In genomic region chr20:504632-505075, GRCh38 we compare ENCODE assay signal across 1 cellular context.
A peak's percentile ranks its signal among the peaks of the same experiment; 100 is the strongest.
TF ChIP-seq lines count a peak whose summit lies in the region.

No MANE protein-coding gene starts in this region.

TF ChIP-seq in HepG2, 621 proteins besides CTCF, POLR2A, EP300 and RAD21 (continued from another document and continues in another):
- no peak for TF ChIP-seq GRHL1 (CRISPR knock-in tag; conservative IDR thresholded peaks at IDR 0.05)
- TF ChIP-seq ZNF331 (CRISPR knock-in tag; IDR thresholded peaks at IDR 0.05) = peak; percentile 54; the same call in 1 of the 2 replicates
- no peak for TF ChIP-seq ZFP36L2 (CRISPR knock-in tag; IDR thresholded peaks at IDR 0.05)
- TF ChIP-seq ZNF670 (CRISPR knock-in tag; IDR thresholded peaks at IDR 0.05; ENCODE audit: borderline replicate concordance) = 0 out of 2 replicates have a peak, but pooled peaks have one; percentile 15
- no peak for TF ChIP-seq ZFP36L1 (CRISPR knock-in tag; IDR thresholded peaks at IDR 0.05)
- no peak for TF ChIP-seq ZNF451 (CRISPR knock-in tag; IDR thresholded peaks at IDR 0.05)
- TF ChIP-seq SP140L (CRISPR knock-in tag; IDR thresholded peaks at IDR 0.05; ENCODE audit: borderline replicate concordance) = no peak
- TF ChIP-seq ZSCAN22 (CRISPR knock-in tag; IDR thresholded peaks at IDR 0.05) = no peak
- TF ChIP-seq KLF16 (CRISPR knock-in tag; IDR thresholded peaks at IDR 0.05) = 0 out of 4 replicates have a peak, but pooled peaks of 1 of the 2 experiments have one; percentile 32
- TF ChIP-seq ZNF318 (CRISPR knock-in tag; IDR thresholded peaks at IDR 0.05) = no peak
- peak; percentile 82 for TF ChIP-seq HNF4A (CRISPR knock-in tag; IDR thresholded peaks at IDR 0.05)
- no peak for TF ChIP-seq SSRP1 (CRISPR knock-in tag; IDR thresholded peaks at IDR 0.05)
- TF ChIP-seq RFX5 (IDR thresholded peaks at IDR 0.05; ENCODE audit: low read depth, low read length) = no peak
- TF ChIP-seq ZFP62 (CRISPR knock-in tag; IDR thresholded peaks at IDR 0.05) = no peak
- TF ChIP-seq PRPF4 (IDR thresholded peaks at IDR 0.05; ENCODE audit: low read depth, low read length, poor library complexity, severe bottlenecking) = no peak
- TF ChIP-seq SMARCC2 (IDR thresholded peaks at IDR 0.05) = 0 out of 2 replicates have a peak, but pooled peaks have one; percentile 41
- no peak for TF ChIP-seq DNMT1 (CRISPR knock-in tag; IDR thresholded peaks at IDR 0.05)
- TF ChIP-seq SIN3B (IDR thresholded peaks at IDR 0.05; ENCODE audit: low read length) = no peak
- TF ChIP-seq MAZ (IDR thresholded peaks at IDR 0.05; ENCODE audit: borderline replicate concordance, low read depth, low read length) = no peak
- no peak for TF ChIP-seq MAZ (CRISPR knock-in tag; IDR thresholded peaks at IDR 0.05; ENCODE audit: low read depth)
- TF ChIP-seq NFYB (CRISPR knock-in tag; IDR thresholded peaks at IDR 0.05) = no peak
- no peak for TF ChIP-seq ZNF230 (CRISPR knock-in tag; IDR thresholded peaks at IDR 0.05)
- TF ChIP-seq ZNF329 (CRISPR knock-in tag; IDR thresholded peaks at IDR 0.05; ENCODE audit: low read depth) = no peak
- TF ChIP-seq LBX2 (CRISPR knock-in tag; IDR thresholded peaks at IDR 0.05; ENCODE audit: borderline replicate concordance) = no peak
- TF ChIP-seq TCF12 (IDR thresholded peaks at IDR 0.05) = no peak
- TF ChIP-seq TCF12 (CRISPR knock-in tag; IDR thresholded peaks at IDR 0.05) = no peak
- TF ChIP-seq, protein P1, sequence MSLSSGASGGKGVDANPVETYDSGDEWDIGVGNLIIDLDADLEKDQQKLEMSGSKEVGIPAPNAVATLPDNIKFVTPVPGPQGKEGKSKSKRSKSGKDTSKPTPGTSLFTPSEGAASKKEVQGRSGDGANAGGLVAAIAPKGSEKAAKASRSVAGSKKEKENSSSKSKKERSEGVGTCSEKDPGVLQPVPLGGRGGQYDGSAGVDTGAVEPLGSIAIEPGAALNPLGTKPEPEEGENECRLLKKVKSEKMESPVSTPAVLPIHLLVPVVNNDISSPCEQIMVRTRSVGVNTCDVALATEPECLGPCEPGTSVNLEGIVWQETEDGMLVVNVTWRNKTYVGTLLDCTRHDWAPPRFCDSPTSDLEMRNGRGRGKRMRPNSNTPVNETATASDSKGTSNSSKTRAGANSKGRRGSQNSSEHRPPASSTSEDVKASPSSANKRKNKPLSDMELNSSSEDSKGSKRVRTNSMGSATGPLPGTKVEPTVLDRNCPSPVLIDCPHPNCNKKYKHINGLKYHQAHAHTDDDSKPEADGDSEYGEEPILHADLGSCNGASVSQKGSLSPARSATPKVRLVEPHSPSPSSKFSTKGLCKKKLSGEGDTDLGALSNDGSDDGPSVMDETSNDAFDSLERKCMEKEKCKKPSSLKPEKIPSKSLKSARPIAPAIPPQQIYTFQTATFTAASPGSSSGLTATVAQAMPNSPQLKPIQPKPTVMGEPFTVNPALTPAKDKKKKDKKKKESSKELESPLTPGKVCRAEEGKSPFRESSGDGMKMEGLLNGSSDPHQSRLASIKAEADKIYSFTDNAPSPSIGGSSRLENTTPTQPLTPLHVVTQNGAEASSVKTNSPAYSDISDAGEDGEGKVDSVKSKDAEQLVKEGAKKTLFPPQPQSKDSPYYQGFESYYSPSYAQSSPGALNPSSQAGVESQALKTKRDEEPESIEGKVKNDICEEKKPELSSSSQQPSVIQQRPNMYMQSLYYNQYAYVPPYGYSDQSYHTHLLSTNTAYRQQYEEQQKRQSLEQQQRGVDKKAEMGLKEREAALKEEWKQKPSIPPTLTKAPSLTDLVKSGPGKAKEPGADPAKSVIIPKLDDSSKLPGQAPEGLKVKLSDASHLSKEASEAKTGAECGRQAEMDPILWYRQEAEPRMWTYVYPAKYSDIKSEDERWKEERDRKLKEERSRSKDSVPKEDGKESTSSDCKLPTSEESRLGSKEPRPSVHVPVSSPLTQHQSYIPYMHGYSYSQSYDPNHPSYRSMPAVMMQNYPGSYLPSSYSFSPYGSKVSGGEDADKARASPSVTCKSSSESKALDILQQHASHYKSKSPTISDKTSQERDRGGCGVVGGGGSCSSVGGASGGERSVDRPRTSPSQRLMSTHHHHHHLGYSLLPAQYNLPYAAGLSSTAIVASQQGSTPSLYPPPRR (CRISPR knock-in tag; IDR thresholded peaks at IDR 0.05; ENCODE audit: borderline replicate concordance) = no peak
- peak; percentile 33; the same call in 1 of the 2 replicates for TF ChIP-seq IRF2 (CRISPR knock-in tag; IDR thresholded peaks at IDR 0.05)
- TF ChIP-seq ONECUT2 (CRISPR knock-in tag; IDR thresholded peaks at IDR 0.05) = no peak
- TF ChIP-seq ZKSCAN8 (CRISPR knock-in tag; IDR thresholded peaks at IDR 0.05; ENCODE audit: borderline replicate concordance) = 0 out of 2 replicates have a peak, but pooled peaks have one; percentile 54
- TF ChIP-seq ZNF337 (CRISPR knock-in tag; IDR thresholded peaks at IDR 0.05; ENCODE audit: borderline replicate concordance, low read depth) = no peak
- TF ChIP-seq ZNF382 (CRISPR knock-in tag; IDR thresholded peaks at IDR 0.05; ENCODE audit: borderline replicate concordance) = no peak
- TF ChIP-seq CEBPG (CRISPR knock-in tag; IDR thresholded peaks at IDR 0.05) = peak; percentile 96
- TF ChIP-seq, protein P2, sequence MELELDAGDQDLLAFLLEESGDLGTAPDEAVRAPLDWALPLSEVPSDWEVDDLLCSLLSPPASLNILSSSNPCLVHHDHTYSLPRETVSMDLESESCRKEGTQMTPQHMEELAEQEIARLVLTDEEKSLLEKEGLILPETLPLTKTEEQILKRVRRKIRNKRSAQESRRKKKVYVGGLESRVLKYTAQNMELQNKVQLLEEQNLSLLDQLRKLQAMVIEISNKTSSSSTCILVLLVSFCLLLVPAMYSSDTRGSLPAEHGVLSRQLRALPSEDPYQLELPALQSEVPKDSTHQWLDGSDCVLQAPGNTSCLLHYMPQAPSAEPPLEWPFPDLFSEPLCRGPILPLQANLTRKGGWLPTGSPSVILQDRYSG (CRISPR knock-in tag; IDR thresholded peaks at IDR 0.05) = no peak
- TF ChIP-seq TBP (CRISPR knock-in tag; IDR thresholded peaks at IDR 0.05) = no peak
- TF ChIP-seq JUND (CRISPR knock-in tag; IDR thresholded peaks at IDR 0.05) = no peak
- no peak; the same call in 1 of the 2 replicates for TF ChIP-seq THAP11 (CRISPR knock-in tag; IDR thresholded peaks at IDR 0.05)
- peak; percentile 28 for TF ChIP-seq FOXA3 (CRISPR knock-in tag; IDR thresholded peaks at IDR 0.05)
- TF ChIP-seq MBD4 (IDR thresholded peaks at IDR 0.05; ENCODE audit: borderline replicate concordance, low read length) = no peak
- no peak for TF ChIP-seq GABPA (IDR thresholded peaks at IDR 0.05; ENCODE audit: low read depth, low read length)
- TF ChIP-seq GABPA (CRISPR knock-in tag; IDR thresholded peaks at IDR 0.05; ENCODE audit: low read depth) = no peak
- TF ChIP-seq, protein P3, sequence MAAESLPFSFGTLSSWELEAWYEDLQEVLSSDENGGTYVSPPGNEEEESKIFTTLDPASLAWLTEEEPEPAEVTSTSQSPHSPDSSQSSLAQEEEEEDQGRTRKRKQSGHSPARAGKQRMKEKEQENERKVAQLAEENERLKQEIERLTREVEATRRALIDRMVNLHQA (CRISPR knock-in tag; IDR thresholded peaks at IDR 0.05) = no peak
- no peak for TF ChIP-seq CAMTA2 (CRISPR knock-in tag; IDR thresholded peaks at IDR 0.05; ENCODE audit: borderline replicate concordance)
- TF ChIP-seq ZNF513 (CRISPR knock-in tag; conservative IDR thresholded peaks at IDR 0.05) = no peak
- no peak for TF ChIP-seq ZNF83 (CRISPR knock-in tag; IDR thresholded peaks at IDR 0.05; ENCODE audit: borderline replicate concordance)
- TF ChIP-seq MXD3 (CRISPR knock-in tag; IDR thresholded peaks at IDR 0.05) = no peak
- TF ChIP-seq ZKSCAN1 (IDR thresholded peaks at IDR 0.05; ENCODE audit: low read length) = no peak
- TF ChIP-seq SMAD3 (CRISPR knock-in tag; IDR thresholded peaks at IDR 0.05) = no peak
- TF ChIP-seq ZNF263 (CRISPR knock-in tag; IDR thresholded peaks at IDR 0.05) = no peak
- TF ChIP-seq ZNF703 (CRISPR knock-in tag; IDR thresholded peaks at IDR 0.05; ENCODE audit: borderline replicate concordance) = no peak
- TF ChIP-seq ZNF354B (CRISPR knock-in tag; IDR thresholded peaks at IDR 0.05) = no peak
- peak; percentile 78 for TF ChIP-seq HNF4G (IDR thresholded peaks at IDR 0.05; ENCODE audit: borderline replicate concordance, low read depth, low read length)
- TF ChIP-seq HNF4G (CRISPR knock-in tag; IDR thresholded peaks at IDR 0.05; ENCODE audit: borderline replicate concordance, low read depth) = no peak
- no peak for TF ChIP-seq SAFB2 (CRISPR knock-in tag; IDR thresholded peaks at IDR 0.05; ENCODE audit: borderline replicate concordance, low read depth)
- peak; percentile 17; the same call in 1 of the 2 replicates for TF ChIP-seq HMG20A (CRISPR knock-in tag; IDR thresholded peaks at IDR 0.05; ENCODE audit: borderline replicate concordance)
- TF ChIP-seq FOXK1 (CRISPR knock-in tag; IDR thresholded peaks at IDR 0.05; ENCODE audit: borderline replicate concordance, low read depth) = no peak
